In the genomic region with DNA sequence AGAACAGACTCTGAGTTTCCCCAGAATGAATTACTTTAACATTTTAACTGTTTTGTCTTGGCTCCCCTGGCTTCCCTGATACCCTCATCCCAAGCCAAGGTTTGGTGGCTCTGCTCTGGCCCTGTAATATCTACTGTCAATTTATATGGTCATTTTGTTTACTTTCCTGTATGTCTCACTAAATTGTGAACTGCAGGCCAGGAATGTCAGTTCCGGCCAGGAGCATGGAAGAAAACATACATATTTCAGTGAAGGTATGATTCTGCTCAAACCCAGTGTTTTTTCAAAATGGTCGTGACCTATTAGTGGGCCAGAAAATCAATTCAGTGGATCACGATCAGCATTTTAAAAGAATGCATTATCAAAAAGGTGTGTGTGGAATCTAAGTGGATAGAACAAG, we compare ENCODE assay signal across 9 cellular contexts. TPM values are rescaled to one million over a fixed set of nuclear protein-coding genes. Genes with fewer than 3 reads are reported as not detected.
DNase-seq lines count a peak whose midpoint lies in the region; ATAC-seq and TF ChIP-seq lines count a peak whose summit lies in the region.
"Had no signal": no experiment of that assay in that cellular context is flagged by ENCODE, and none has a peak within 500 bp of the region (broad histone marks: within the 10 kb centered on the region; RNA-seq: fewer than 3 reads in every experiment).

No MANE protein-coding gene starts in this region.

- no peaks in the 10 kb centered on the region for H3K36me3 ChIP-seq in MG63

- H3K4me1 Mint-ChIP-seq in CD14-positive monocyte, result peaks cover 12% of the 10 kb centered on the region
- H3K4me1 Mint-ChIP-seq in nephron progenitor cell, result peaks cover 15% of the 10 kb centered on the region

- H3K4me3 ChIP-seq in MG63, result peak overlapping the region; percentile 70

- H3K9me3 ChIP-seq in MG63, result no peaks in the 10 kb centered on the region

- ATAC-seq in GM18517 (IDR thresholded peaks at IDR 0.05; ENCODE audit: unreplicated experiment) (no peak), HG03571 (IDR thresholded peaks at IDR 0.05; ENCODE audit: unreplicated experiment) (no peak)

- peak overlapping the region; percentile 86 to 91 for H3K4me3 Mint-ChIP-seq in CD14-positive monocyte
- H3K4me3 Mint-ChIP-seq in nephron progenitor cell, result peak overlapping the region; percentile 91

- intact Hi-C loops in CD14-positive monocyte (cut with micrococcal nuclease), result loop anchor here in 1 of 2 donors (10.0 kb wide), 1 partner anchor 51 kb away; no protein-coding TSS in a partner anchor

- H3K36me3 Mint-ChIP-seq in CD14-positive monocyte (peaks cover 2 to 5% of the 10 kb centered on the region in 2 donors), nephron progenitor cell (ENCODE audit: low read depth) (no peaks in the 10 kb centered on the region)

- H3K9me3 Mint-ChIP-seq in CD14-positive monocyte (peaks cover 0 to 8% (median 2%) of the 10 kb centered on the region in 7 donors), nephron progenitor cell (peaks cover 29% of the 10 kb centered on the region)

- H3K27me3 ChIP-seq in MG63, result no peaks in the 10 kb centered on the region

- H3K27ac Mint-ChIP-seq in CD14-positive monocyte (peak overlapping the region in 6 of 7 donors; percentile 26 to 97 (median 96)), nephron progenitor cell (no peak overlapping the region)

- TF ChIP-seq CTCF in CD14-positive monocyte (IDR thresholded peaks at IDR 0.05), result no peak
- TF ChIP-seq CTCF in nephron progenitor cell (IDR thresholded peaks at IDR 0.05), result no peak

- H3K27me3 Mint-ChIP-seq in CD14-positive monocyte (ENCODE audit: low read depth in 3 of 3) (peaks cover 0 to 6% (median 1%) of the 10 kb centered on the region in 3 donors), nephron progenitor cell (ENCODE audit: low read depth, poor library complexity) (peaks cover 7% of the 10 kb centered on the region)

- DNase-seq in CD14-positive monocyte (ENCODE audit: low spot score), result no peak
- no peak for DNase-seq in MG63
- DNase-seq in dermis blood vessel endothelial cell, result peak; percentile 34
- DNase-seq in nephron progenitor cell, result no peak
- no peak for DNase-seq in DMS114 treated with DMSO at 0.1 percent for 48 hours (lab: John Stamatoyannopoulos, UW; ENCODE audit: unreplicated experiment)
- no peak for DNase-seq in occipital lobe (lab: John Stamatoyannopoulos, UW)

RNA-seq across cellular contexts. Expression of gene RPGR, which starts 1.2 kb away (rescaled TPM):
- polyA plus RNA-seq in CD14-positive monocyte, result 10 to 100 TPM in 1 of 2 donors, 1 to 10 TPM in 1; 4.3 to 10.9 TPM
- 6.8 and 7.1 TPM in 2 replicates for total RNA-seq in MG63 (2014; rRNA removed; shearing (Covaris generic); ENCODE audit: low replicate concordance)
- total RNA-seq in dermis blood vessel endothelial cell (43.2 and 49.6 TPM in 2 replicates), occipital lobe (8.7 TPM)

RNA-seq across cellular contexts. Expression of gene OTC, which starts 26.3 kb away (rescaled TPM):
- polyA plus RNA-seq in CD14-positive monocyte, result not detected
- not detected in 2 replicates for total RNA-seq in MG63 (2014; rRNA removed; shearing (Covaris generic); ENCODE audit: low replicate concordance)
- total RNA-seq in dermis blood vessel endothelial cell, result 2.4 and 4.5 TPM in 2 replicates
- total RNA-seq in occipital lobe, result 0.31 TPM
- total RNA-seq: T-helper 1 cell treated with Interleukin-12 subunit alpha and Interleukin-12 subunit beta and Interleukin-4 antibody, amounts not matched to agents 30 ng/mL and 1 ng/mL, for 36 hours had no signal
